In the genomic region with DNA sequence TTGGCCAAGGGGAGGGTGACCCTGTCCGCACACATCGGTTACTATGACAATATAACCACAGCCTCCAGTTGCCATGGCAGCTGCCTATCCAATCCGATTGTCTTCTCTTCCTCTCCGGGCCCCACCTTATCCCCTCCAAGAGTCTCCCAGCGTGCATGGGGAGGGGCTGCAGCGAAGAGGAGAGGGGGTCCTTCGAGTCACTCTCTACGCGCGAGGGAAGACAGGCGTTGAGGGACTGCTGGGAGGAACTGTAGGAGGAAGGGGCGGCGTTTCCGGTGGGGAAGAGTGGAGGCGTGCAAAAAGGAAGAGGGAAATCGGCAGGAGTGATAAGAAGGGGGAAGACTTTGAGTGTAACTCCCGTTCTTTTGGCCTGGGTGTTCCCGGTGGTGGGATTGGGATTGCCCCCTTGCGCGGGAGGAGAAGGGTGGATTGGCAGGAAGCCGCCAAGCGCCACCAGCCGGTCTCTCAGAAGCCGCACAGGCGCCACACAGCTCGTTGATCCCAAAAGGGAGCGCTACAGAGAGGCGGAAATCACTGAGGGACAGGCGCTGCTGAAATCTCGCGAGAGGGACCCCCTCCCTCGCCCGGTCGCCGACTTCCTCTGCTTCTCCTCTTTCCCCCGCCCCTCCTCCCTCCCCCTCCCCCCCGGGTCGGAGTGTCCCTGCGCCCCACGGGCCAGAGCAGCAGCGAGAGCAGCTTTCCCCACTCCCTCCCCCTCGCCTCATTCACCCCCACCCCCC, we compare ENCODE assay signal across 8 cellular contexts. TPM values are rescaled to one million over a fixed set of nuclear protein-coding genes. Genes with fewer than 3 reads are reported as not detected.
DNase-seq lines count a peak whose midpoint lies in the region; ATAC-seq and TF ChIP-seq lines count a peak whose summit lies in the region.

No MANE protein-coding gene starts in this region.

- H3K4me3 ChIP-seq in prostate gland, result peak overlapping the region; percentile 94 to 96
- peak overlapping the region; percentile 79 for H3K4me3 ChIP-seq in urinary bladder (ENCODE audit: low read depth, low read length)

- H3K36me3 Mint-ChIP-seq in T-helper 17 cell (ENCODE audit: low read depth), result peaks cover 12% of the 10 kb centered on the region

- no peak overlapping the region for H3K27ac Mint-ChIP-seq in T-helper 17 cell

- H3K27me3 ChIP-seq in prostate gland (replicated peaks; ENCODE audit: insufficient read depth), result no peaks in the 10 kb centered on the region

- H3K36me3 ChIP-seq in prostate gland, result no peaks in the 10 kb centered on the region
- no peaks in the 10 kb centered on the region for H3K36me3 ChIP-seq in urinary bladder (ENCODE audit: insufficient read depth)

- H3K4me1 Mint-ChIP-seq in T-helper 17 cell, result peaks cover 28% of the 10 kb centered on the region

- intact Hi-C loops in left ventricle myocardium superior (cut with micrococcal nuclease) (loop anchor here (10.0 kb wide), 1 partner anchor 73 kb away; no protein-coding TSS in a partner anchor), prostate gland (cut with DNase I) (loop anchor here (5.0 to 10.0 kb wide), 4 partner anchors 75 to 443 kb away; a partner anchor contains a TSS)

- H3K4me1 ChIP-seq in prostate gland (replicated peaks), result peaks cover 10% of the 10 kb centered on the region
- H3K4me1 ChIP-seq in urinary bladder (ENCODE audit: insufficient read depth), result peaks cover 1% of the 10 kb centered on the region

- under 1% methylated on average over 41 of the region's 42 CpGs for WGBS in prostate gland
- under 1% methylated on average over 42 of the region's 42 CpGs for WGBS in urinary bladder

- no peaks in the 10 kb centered on the region for H3K9me3 ChIP-seq in T-helper 17 cell (ENCODE audit: control insufficient read depth, low read length, poor library complexity, severe bottlenecking)
- no peaks in the 10 kb centered on the region for H3K9me3 ChIP-seq in prostate gland

- no peaks in the 10 kb centered on the region for H3K27me3 Mint-ChIP-seq in T-helper 17 cell

- peak; percentile 46 for ATAC-seq in HG02885 (IDR thresholded peaks at IDR 0.05; ENCODE audit: poor library complexity, unreplicated experiment)
- peak; percentile 74 for ATAC-seq in T-helper 17 cell
- ATAC-seq in left ventricle myocardium superior, result peak; percentile 87

- TF ChIP-seq POLR2A in GM15510 (IDR thresholded peaks at IDR 0.05; ENCODE audit: borderline replicate concordance, extremely low read depth, insufficient read length) (peak; percentile 6), prostate gland (IDR thresholded peaks at IDR 0.05) (no peak)

- H3K4me3 Mint-ChIP-seq in T-helper 17 cell, result peak overlapping the region; percentile 99

- TF ChIP-seq CTCF in prostate gland (IDR thresholded peaks at IDR 0.05), result peak in 2 of 4 experiments; percentile 5 to 27

- H3K27ac ChIP-seq in angular gyrus (ENCODE audit: low read depth, low read length) (peak overlapping the region; percentile 97), prostate gland (peak overlapping the region; percentile 95 to 96), urinary bladder (ENCODE audit: low read depth) (peak overlapping the region; percentile 97)

- DNase-seq in NCI-H1694 treated with DMSO at 0.1 percent for 48 hours (lab: John Stamatoyannopoulos, UW) (peak; percentile 97), T-helper 17 cell (peak; percentile 89 to 97 (median 95)), left ventricle myocardium superior (peak; percentile 97), prostate gland (ENCODE audit: low spot score) (peak; percentile 97)

RNA-seq across cellular contexts. Expression of a gene that starts 0.4 kb away (rescaled TPM):
- total RNA-seq in T-helper 17 cell, result 10 to 100 TPM; 50.6 to 51.0 TPM
- 49.4 TPM for total RNA-seq in left ventricle myocardium superior
- 10 to 100 TPM; 60.9 to 92.8 TPM for total RNA-seq in prostate gland
- total RNA-seq in urinary bladder, result 47.5 TPM
- 23.6 TPM for polyA plus RNA-seq in urinary bladder

RNA-seq across cellular contexts. Expression of a gene that starts 53.7 kb away (rescaled TPM):
- total RNA-seq in T-helper 17 cell (not detected), left ventricle myocardium superior (1.2 TPM), prostate gland (10 to 100 TPM in 1 of 2 donors, under 1 TPM in 1; 0.27 to 41.0 TPM), urinary bladder (2.4 TPM)
- 1.4 TPM for polyA plus RNA-seq in urinary bladder

Comparison
In these comparisons a context has a peak if more than half of its experiments do, and no peak if none do; other contexts are left out.
1. Peak in every context shown above with its lines: DNase-seq, ATAC-seq, H3K4me3 ChIP-seq and H3K27ac ChIP-seq.